In genomic region chr1:3683197-3683596, GRCh38 we compare ENCODE assay signal across 17 cellular contexts. TPM values are rescaled to one million over a fixed set of nuclear protein-coding genes. Genes with fewer than 3 reads are reported as not detected.
A peak's percentile ranks its signal among the peaks of the same experiment; 100 is the strongest.
DNase-seq lines count a peak whose midpoint lies in the region; ATAC-seq, FAIRE-seq and TF ChIP-seq lines count a peak whose summit lies in the region.
"Had no signal": no experiment of that assay in that cellular context is flagged by ENCODE, and none has a peak within 500 bp of the region (broad histone marks: within the 10 kb centered on the region; RNA-seq: fewer than 3 reads in every experiment).

No MANE protein-coding gene starts in this region.

- no peak overlapping the region for H3K56ac ChIP-seq in H1 (replicated peaks; ENCODE audit: insufficient read length, low read depth, low read length)

- no peak overlapping the region for H3K4ac ChIP-seq in H1 (replicated peaks; ENCODE audit: insufficient read length, low read depth, low read length)
- H3K4ac ChIP-seq in mesenchymal stem cell (ENCODE audit: low read depth in 1 of 2, low read length in 2 of 2), result no peak overlapping the region

- H3K36me3 ChIP-seq in HepG2 (replicated peaks in 1 of 2; ENCODE audit: control insufficient read depth in 1 of 2, insufficient read depth in 2 of 2, low read length in 2 of 2), result no peaks in the 10 kb centered on the region; a peak in 1 of 5 replicates
- no peaks in the 10 kb centered on the region for H3K36me3 ChIP-seq in right lobe of liver
- H3K36me3 ChIP-seq in H1 (ENCODE audit: control insufficient read depth in 2 of 4, insufficient read depth in 4 of 4, low read length in 3 of 4), result no peaks in the 10 kb centered on the region
- no peaks in the 10 kb centered on the region for H3K36me3 ChIP-seq in mesenchymal stem cell (ENCODE audit: control insufficient read depth in 1 of 2, insufficient read depth in 2 of 2, low read depth in 1 of 2, low read length in 2 of 2)
- H3K36me3 ChIP-seq: HAP-1 had no signal

- H3K23ac ChIP-seq in H1 (ENCODE audit: insufficient read length), result no peak overlapping the region
- H3K23ac ChIP-seq in mesenchymal stem cell (ENCODE audit: low read length in 2 of 2), result no peak overlapping the region

- H3K4me1 ChIP-seq in HepG2 (ENCODE audit: insufficient read depth, low read length) (no peaks in the 10 kb centered on the region), right lobe of liver (no peaks in the 10 kb centered on the region), H1 (replicated peaks in 1 of 4; ENCODE audit: control insufficient read depth in 3 of 4, insufficient read depth in 4 of 4, low read length in 3 of 4) (peaks cover 0 to 19% (median 12%) of the 10 kb centered on the region in 4 experiments; a peak in 6 of 7 replicates), mesenchymal stem cell (ENCODE audit: control insufficient read depth, insufficient read depth, low read depth, low read length) (peaks cover 7% of the 10 kb centered on the region)
- H3K4me1 ChIP-seq: HAP-1 had no signal

- H3K23me2 ChIP-seq in H1 (ENCODE audit: low read depth, low read length), result no peaks in the 10 kb centered on the region; the same call in 1 of the 2 replicates

- DNase-seq in HepG2 (ENCODE audit: low spot score), result no peak
- DNase-seq in right lobe of liver, result no peak
- DNase-seq in RWPE1 (ENCODE audit: low spot score), result no peak
- no peak for DNase-seq in H1 (ENCODE audit: low read depth in 1 of 2, low spot score in 2 of 2)
- no peak for DNase-seq in mesenchymal stem cell
- DNase-seq in SIG-M5 (lab: John Stamatoyannopoulos, UW), result no peak
- no peak for DNase-seq in NCI-H2171 treated with DMSO at 0.1 percent for 48 hours (lab: John Stamatoyannopoulos, UW)
- no peak for DNase-seq in activated CD8-positive, alpha-beta T cell treated with anti-CD3 and anti-CD28 coated beads for 36 hours
- DNase-seq: 8988T, AML-193, DMS79, GOT3, HFFc6 had no signal

- CTCF ChIA-PET in HepG2 (lab: Yijun Ruan, JAX; ENCODE audit: low intra/inter-chr PET ratio, low total read pairs) (no interaction called here), RWPE1 (lab: Yijun Ruan, JAX) (interaction anchor here (0.6 kb wide), 1 partner anchor 34 kb away, joined by 3 read pairs; no protein-coding TSS in a partner anchor), H1 (lab: Charles Lee; ENCODE audit: partially characterized antibody) (interaction anchor here (0.8 to 5.6 kb wide), 4 partner anchors 8 to 44 kb away, joined by 4 to 32 read pairs (median 6); no protein-coding TSS in a partner anchor)
- CTCF ChIA-PET in activated CD8-positive, alpha-beta T cell treated with anti-CD3 and anti-CD28 coated beads for 36 hours (lab: Charles Lee), result interaction anchor here (1.5 kb wide), 1 partner anchor 20 kb away, joined by 3 read pairs; no protein-coding TSS in a partner anchor

- FAIRE-seq in HepG2 (lab: Jason Lieb, UNC) (no peak), H1 (lab: Jason Lieb, UNC) (no peak)
- FAIRE-seq: GM12892 had no signal

- POLR2A ChIA-PET in HepG2 (lab: Yijun Ruan, JAX) (no interaction called here), RWPE1 (lab: Yijun Ruan, JAX; ENCODE audit: low non-redundant PET) (no interaction called here), H1 (lab: Charles Lee; ENCODE audit: partially characterized antibody) (interaction anchor here (1.4 kb wide), 1 partner anchor 51 kb away, joined by 3 read pairs; no protein-coding TSS in a partner anchor)
- POLR2A ChIA-PET in activated CD8-positive, alpha-beta T cell treated with anti-CD3 and anti-CD28 coated beads for 36 hours (lab: Charles Lee), result no interaction called here

- no TSS peak for BruUV-seq in HepG2 (replicated peaks; lab: Mats Ljungman, UMichigan)

- TF ChIP-seq RAD21 in HepG2 (CRISPR knock-in tag; IDR thresholded peaks at IDR 0.05), result no peak
- TF ChIP-seq RAD21 in H1 (IDR thresholded peaks at IDR 0.05 in 1 of 2, conservative IDR thresholded peaks at IDR 0.05 in 1 of 2; ENCODE audit: low read depth in 2 of 2, low read length in 2 of 2), result no peak

- peaks cover 2% of the 10 kb centered on the region for H3K4me1 Mint-ChIP-seq in activated CD8-positive, alpha-beta T cell treated with anti-CD3 and anti-CD28 coated beads for 36 hours (ENCODE audit: low read depth)

- H2AK5ac ChIP-seq in H1 (ENCODE audit: low read depth, low read length) (no peak overlapping the region), mesenchymal stem cell (ENCODE audit: low read length, severe bottlenecking) (no peak overlapping the region)

- H3K14ac ChIP-seq in H1 (ENCODE audit: insufficient read length) (no peak overlapping the region), mesenchymal stem cell (ENCODE audit: low read length in 2 of 2) (no peak overlapping the region)

- H4K8ac ChIP-seq in H1 (ENCODE audit: extremely low read depth, insufficient read depth, low read length) (no peak overlapping the region), mesenchymal stem cell (ENCODE audit: low read length) (no peak overlapping the region)

- H3K79me2 ChIP-seq in HepG2 (ENCODE audit: insufficient read depth, low read length) (no peaks in the 10 kb centered on the region), H1 (ENCODE audit: control insufficient read depth in 1 of 2, insufficient read depth in 2 of 2, low read length in 2 of 2) (no peaks in the 10 kb centered on the region)

- 100% methylated on average over 1 of the region's 1 CpG for WGBS in HepG2 (ENCODE audit: low lambda C conversion rate)
- WGBS in right lobe of liver (ENCODE audit: insufficient coverage, low coverage, low lambda C conversion rate, missing lambda C conversion rate), result no CpG with 5 or more reads among the region's 1 CpG
- WGBS in H1 (ENCODE audit: extremely low coverage in 1 of 2, insufficient coverage in 1 of 2, insufficient read length in 1 of 2, insufficient replicate concordance in 2 of 2, low coverage in 1 of 2, low lambda C conversion rate in 2 of 2, missing lambda C conversion rate in 1 of 2), 2 experiments, result 80% methylated on average over 1 of the region's 1 CpG; no CpG with 5 or more reads in 1 of the 2 experiments
- 69% methylated on average over 1 of the region's 1 CpG for whole genome bisulfite sequencing in mesenchymal stem cell

- ATAC-seq in HepG2 (no peak), right lobe of liver (no peak)
- ATAC-seq in activated CD8-positive, alpha-beta T cell treated with anti-CD3 and anti-CD28 coated beads for 36 hours, result no peak

- H2BK15ac ChIP-seq in H1 (ENCODE audit: low read length) (no peak overlapping the region), mesenchymal stem cell (ENCODE audit: low read depth, poor library complexity, severe bottlenecking) (no peak overlapping the region)

- H3K36me3 Mint-ChIP-seq in activated CD8-positive, alpha-beta T cell treated with anti-CD3 and anti-CD28 coated beads for 36 hours (ENCODE audit: low read depth), result no peaks in the 10 kb centered on the region
- H3K36me3 Mint-ChIP-seq: CD4-positive, alpha-beta memory T cell had no signal

- H2BK20ac ChIP-seq in H1 (ENCODE audit: low read length), result no peak overlapping the region

- in situ Hi-C loops in HepG2 (cut with HindIII; ENCODE audit: extremely low pct_ligation_motif_present, low pct_unique_long_range_greater_than_20kb), result no loop called here

- H3K4me3 Mint-ChIP-seq in activated CD8-positive, alpha-beta T cell treated with anti-CD3 and anti-CD28 coated beads for 36 hours, result no peak overlapping the region
- H3K4me3 Mint-ChIP-seq: CD4-positive, alpha-beta memory T cell; HFFc6 had no signal

- H4K20me1 ChIP-seq in HepG2 (ENCODE audit: insufficient read depth, low read length), result no peaks in the 10 kb centered on the region
- no peaks in the 10 kb centered on the region for H4K20me1 ChIP-seq in H1 (replicated peaks in 1 of 2; ENCODE audit: control insufficient read depth in 1 of 2, insufficient read depth in 2 of 2, low read length in 2 of 2)

- H2AFZ ChIP-seq in HepG2 (ENCODE audit: low read length) (no peak overlapping the region), H1 (ENCODE audit: low read length) (no peak overlapping the region), mesenchymal stem cell (ENCODE audit: low read depth, low read length) (no peak overlapping the region)

- no peak overlapping the region for H2BK120ac ChIP-seq in H1 (replicated peaks; ENCODE audit: low read depth, low read length)
- H2BK120ac ChIP-seq in mesenchymal stem cell (ENCODE audit: low read depth, low read length), result no peak overlapping the region

- no peak overlapping the region for H3K18ac ChIP-seq in H1 (ENCODE audit: extremely low read depth, low read length)
- no peak overlapping the region for H3K18ac ChIP-seq in mesenchymal stem cell (ENCODE audit: low read depth in 1 of 2, low read length in 2 of 2)

- no peak overlapping the region for H4K5ac ChIP-seq in H1 (ENCODE audit: insufficient read length, low read depth, low read length)

- H3K27me3 Mint-ChIP-seq in activated CD8-positive, alpha-beta T cell treated with anti-CD3 and anti-CD28 coated beads for 36 hours, result peaks cover 16% of the 10 kb centered on the region

- TF ChIP-seq EP300 in HepG2 (IDR thresholded peaks at IDR 0.05; ENCODE audit: low read depth in 2 of 2, low read length in 2 of 2), result no peak
- TF ChIP-seq EP300 in HepG2 (CRISPR knock-in tag; IDR thresholded peaks at IDR 0.05; ENCODE audit: borderline replicate concordance), result no peak
- no peak for TF ChIP-seq EP300 in H1 (IDR thresholded peaks at IDR 0.05; ENCODE audit: borderline replicate concordance in 1 of 2, low read depth in 2 of 2, low read length in 2 of 2)

- H3K27me3 ChIP-seq in HepG2 (ENCODE audit: control insufficient read depth in 1 of 2, insufficient read depth in 2 of 2, low read length in 2 of 2) (no peaks in the 10 kb centered on the region; a peak in 1 of 5 replicates), right lobe of liver (no peaks in the 10 kb centered on the region), H1 (replicated peaks in 1 of 4; ENCODE audit: control insufficient read depth in 3 of 4, extremely low read depth in 1 of 4, insufficient read depth in 3 of 4, low read length in 3 of 4) (peaks cover 0 to 8% (median 3%) of the 10 kb centered on the region in 4 experiments; a peak in 3 of 7 replicates), mesenchymal stem cell (ENCODE audit: control insufficient read depth in 1 of 2, insufficient read depth in 1 of 2, low read length in 2 of 2) (peaks cover 47 to 78% of the 10 kb centered on the region in 2 experiments)

- H3K79me1 ChIP-seq in H1 (ENCODE audit: low read depth, low read length), result no peaks in the 10 kb centered on the region
- H3K79me1 ChIP-seq in mesenchymal stem cell (replicated peaks; ENCODE audit: low read length, poor library complexity, severe bottlenecking), result no peaks in the 10 kb centered on the region

- no peak overlapping the region for H3K4me3 ChIP-seq in HepG2 (replicated peaks in 1 of 3; ENCODE audit: insufficient read depth in 1 of 3, low read depth in 2 of 3, low read length in 3 of 3)
- no peak overlapping the region for H3K4me3 ChIP-seq in right lobe of liver
- H3K4me3 ChIP-seq in H1 (ENCODE audit: extremely low read depth in 1 of 4, insufficient read depth in 2 of 4, low read depth in 3 of 4, low read length in 4 of 4), result no peak overlapping the region
- H3K4me3 ChIP-seq in mesenchymal stem cell (ENCODE audit: insufficient read depth in 1 of 2, low read depth in 1 of 2, low read length in 2 of 2), result no peak overlapping the region
- H3K4me3 ChIP-seq: HAP-1 had no signal

- H3K9me3 Mint-ChIP-seq in activated CD8-positive, alpha-beta T cell treated with anti-CD3 and anti-CD28 coated beads for 36 hours, result no peaks in the 10 kb centered on the region
- H3K9me3 Mint-ChIP-seq: HFFc6 had no signal

- TF ChIP-seq CTCF in HepG2 (CRISPR knock-in tag; IDR thresholded peaks at IDR 0.05) (no peak), right lobe of liver (IDR thresholded peaks at IDR 0.05) (no peak), RWPE1 (conservative IDR thresholded peaks at IDR 0.05; ENCODE audit: low read depth) (no peak), H1 (IDR thresholded peaks at IDR 0.05; ENCODE audit: control extremely low read depth in 1 of 3, insufficient read depth in 1 of 3, low read depth in 1 of 3, low read length in 3 of 3) (no peak)
- no peak for TF ChIP-seq CTCF in activated CD8-positive, alpha-beta T cell treated with anti-CD3 and anti-CD28 coated beads for 36 hours (IDR thresholded peaks at IDR 0.05)

- TF ChIP-seq POLR2A in HepG2 (IDR thresholded peaks at IDR 0.05; ENCODE audit: insufficient read depth in 1 of 2, low read depth in 2 of 2, low read length in 2 of 2) (no peak), right lobe of liver (IDR thresholded peaks at IDR 0.05) (no peak), H1 (IDR thresholded peaks at IDR 0.05; ENCODE audit: control extremely low read depth in 1 of 2, low read depth in 2 of 2, low read length in 2 of 2) (no peak)

- H2BK5ac ChIP-seq in H1 (ENCODE audit: low read depth, low read length) (no peak overlapping the region), mesenchymal stem cell (ENCODE audit: low read depth, low read length, poor library complexity, severe bottlenecking) (no peak overlapping the region)

- H2BK12ac ChIP-seq in H1 (ENCODE audit: low read depth, low read length) (no peak overlapping the region), mesenchymal stem cell (ENCODE audit: low read length in 2 of 2) (no peak overlapping the region)

- H3K27ac Mint-ChIP-seq in activated CD8-positive, alpha-beta T cell treated with anti-CD3 and anti-CD28 coated beads for 36 hours, result no peak overlapping the region
- H3K27ac Mint-ChIP-seq: HFFc6 had no signal

- H3K4me2 ChIP-seq in HepG2 (ENCODE audit: low read depth, low read length), result no peak overlapping the region
- no peak overlapping the region; a peak in 1 of 4 replicates for H3K4me2 ChIP-seq in H1 (ENCODE audit: insufficient read depth in 1 of 2, low read depth in 2 of 2, low read length in 2 of 2)
- no peak overlapping the region for H3K4me2 ChIP-seq in mesenchymal stem cell (ENCODE audit: low read length, poor library complexity, severe bottlenecking)

- H3K9me3 ChIP-seq in HepG2 (ENCODE audit: low read length), result no peaks in the 10 kb centered on the region
- no peaks in the 10 kb centered on the region for H3K9me3 ChIP-seq in right lobe of liver
- H3K9me3 ChIP-seq in H1 (ENCODE audit: insufficient read depth in 2 of 2, low read depth in 1 of 2, low read length in 1 of 2), result no peaks in the 10 kb centered on the region
- no peaks in the 10 kb centered on the region for H3K9me3 ChIP-seq in mesenchymal stem cell (ENCODE audit: control insufficient read depth, low read length)
- H3K9me3 ChIP-seq: HAP-1 had no signal

- H3K27ac ChIP-seq in HepG2 (ENCODE audit: extremely low read length, insufficient read depth, low read length), result no peak overlapping the region
- H3K27ac ChIP-seq in right lobe of liver, result no peak overlapping the region
- H3K27ac ChIP-seq in RWPE1, result peak overlapping the region; percentile 7; the same call in 1 of the 2 replicates
- no peak overlapping the region for H3K27ac ChIP-seq in H1 (ENCODE audit: low read depth, low read length)
- H3K27ac ChIP-seq in mesenchymal stem cell (ENCODE audit: low read length, poor library complexity, severe bottlenecking), result no peak overlapping the region
- H3K27ac ChIP-seq: C4-2B had no signal

- H4K91ac ChIP-seq in H1 (replicated peaks; ENCODE audit: insufficient read length, low read length) (no peak overlapping the region), mesenchymal stem cell (ENCODE audit: low read length) (no peak overlapping the region)

- no peak overlapping the region for H3K9ac ChIP-seq in HepG2 (ENCODE audit: insufficient read depth, low read depth, low read length)
- no peak overlapping the region for H3K9ac ChIP-seq in H1 (replicated peaks in 1 of 4; ENCODE audit: extremely low read depth in 1 of 4, low read depth in 3 of 4, low read length in 3 of 4)
- no peak overlapping the region for H3K9ac ChIP-seq in mesenchymal stem cell (ENCODE audit: low read length)

- intact Hi-C loops in HepG2 (cut with micrococcal nuclease; ENCODE audit: unreplicated experiment) (no loop called here), right lobe of liver (cut with DNase I) (no loop called here)
- intact Hi-C loops in activated CD8-positive, alpha-beta T cell treated with anti-CD3 and anti-CD28 coated beads for 36 hours (cut with micrococcal nuclease), result no loop called here

RNA-seq across cellular contexts. Expression of gene TP73, which starts 30.9 kb away (rescaled TPM):
- total RNA-seq in HepG2 (2016; rRNA removed; fragmentation: Illumina TruSeq; extraction: Trizol) (0.69 and 1.1 TPM in 2 replicates), right lobe of liver (1 to 10 TPM in 2 of 6 experiments, under 1 TPM in 4; 0.05 to 2.3 (median 0.32) TPM)
- total RNA-seq in HepG2 (2016; cell fraction: cytosol; rRNA removed; fragmentation: Illumina TruSeq; extraction: Trizol; ENCODE audit: low read depth), result 0.35 and 0.51 TPM in 2 replicates
- total RNA-seq in HepG2 (2016; cell fraction: insoluble cytoplasmic fraction; rRNA removed; fragmentation: Illumina TruSeq; extraction: Trizol), result 0.39 and 1.1 TPM in 2 replicates
- 1.3 and 1.4 TPM in 2 replicates for total RNA-seq in HepG2 (2016; cell fraction: membrane; rRNA removed; fragmentation: Illumina TruSeq; extraction: Trizol)
- 1.7 and 2.1 TPM in 2 replicates for total RNA-seq in HepG2 (2016; cell fraction: nucleus; rRNA removed; fragmentation: Illumina TruSeq; extraction: Trizol)
- polyA plus RNA-seq in HepG2 (2011; rRNA removed) (0.49 and 0.59 TPM in 2 replicates), H1 (2011; rRNA removed) (2.6 and 4.2 TPM in 2 replicates)
- 0.10 and 0.28 TPM in 2 replicates for polyA plus RNA-seq in HepG2 (2011; cell fraction: cytosol; rRNA removed)
- polyA plus RNA-seq in HepG2 (2011; cell fraction: nucleus; rRNA removed), result 1.8 and 3.5 TPM in 2 replicates
- polyA plus RNA-seq in HepG2 (2012), result 0.37 and 0.74 TPM in 2 replicates
- 0.45 and 0.53 TPM in 2 replicates for polyA plus RNA-seq in HepG2 (2016; cell fraction: cytosol; fragmentation: Illumina TruSeq; extraction: Trizol; ENCODE audit: low read depth)
- 1.5 and 1.9 TPM in 2 replicates for polyA plus RNA-seq in HepG2 (2016; cell fraction: insoluble cytoplasmic fraction; fragmentation: Illumina TruSeq; extraction: Trizol; ENCODE audit: low read depth)
- 0.93 and 1.4 TPM in 2 replicates for polyA plus RNA-seq in HepG2 (2016; cell fraction: membrane; fragmentation: Illumina TruSeq; extraction: Trizol; ENCODE audit: low read depth)
- polyA plus RNA-seq in HepG2 (2016; cell fraction: nucleus; fragmentation: Illumina TruSeq; extraction: Trizol; ENCODE audit: insufficient read depth, low read depth), result 3.4 and 3.9 TPM in 2 replicates
- 0.48 TPM in 1 of 2 replicates, not detected in the other for polyA minus RNA-seq in HepG2 (2011; rRNA and poly(A)+ RNA removed; ENCODE audit: low replicate concordance)
- polyA minus RNA-seq in HepG2 (2011; cell fraction: cytosol; rRNA and poly(A)+ RNA removed), result 0.30 and 0.62 TPM in 2 replicates
- 0.99 and 1.2 TPM in 2 replicates for polyA minus RNA-seq in HepG2 (2011; cell fraction: nucleus; rRNA and poly(A)+ RNA removed)
- total RNA-seq in H1 (2021; fragmentation: NEBNext Ultra II Directional; extraction: Animal tissue kit (Norgen Biotek cat#: 25700)), result 2.9 and 3.1 TPM in 2 replicates
- polyA plus RNA-seq in H1 (2011; cell fraction: cytosol; rRNA removed), result 1.3 TPM
- 8.4 TPM for polyA plus RNA-seq in H1 (2011; cell fraction: nucleus; rRNA removed)
- polyA plus RNA-seq in H1 (2012, experiment 1 of 2), result 1.2 to 3.8 TPM (median 2.8 TPM) in 4 replicates
- 1.3 TPM for polyA plus RNA-seq in H1 (2012, experiment 2 of 2)
- 2.1 TPM for polyA plus RNA-seq in H1 (2013, experiment 1 of 2)
- polyA plus RNA-seq in H1 (2013, experiment 2 of 2), result 2.3 TPM
- 1.9 and 3.5 TPM in 2 replicates for polyA minus RNA-seq in H1 (2011; rRNA and poly(A)+ RNA removed)
- polyA minus RNA-seq in H1 (2011; cell fraction: cytosol; rRNA and poly(A)+ RNA removed), result 3.4 TPM
- polyA minus RNA-seq in H1 (2011; cell fraction: nucleus; rRNA and poly(A)+ RNA removed), result 6.7 TPM
- 0.01 TPM for polyA plus RNA-seq in mesenchymal stem cell (2013, experiment 1 of 2)
- 0.01 TPM for polyA plus RNA-seq in mesenchymal stem cell (2013, experiment 2 of 2)
- under 1 TPM; 0.60 to 0.68 TPM for total RNA-seq in activated CD8-positive, alpha-beta T cell treated with anti-CD3 and anti-CD28 coated beads for 36 hours
- total RNA-seq: HFFc6 had no signal

RNA-seq across cellular contexts. Expression of gene WRAP73, which starts 33.3 kb away (rescaled TPM):
- total RNA-seq in HepG2 (2016; rRNA removed; fragmentation: Illumina TruSeq; extraction: Trizol), result 18.1 and 21.0 TPM in 2 replicates
- 5.0 and 5.8 TPM in 2 replicates for total RNA-seq in HepG2 (2016; cell fraction: cytosol; rRNA removed; fragmentation: Illumina TruSeq; extraction: Trizol; ENCODE audit: low read depth)
- total RNA-seq in HepG2 (2016; cell fraction: insoluble cytoplasmic fraction; rRNA removed; fragmentation: Illumina TruSeq; extraction: Trizol), result 20.2 and 20.3 TPM in 2 replicates
- total RNA-seq in HepG2 (2016; cell fraction: membrane; rRNA removed; fragmentation: Illumina TruSeq; extraction: Trizol), result 8.8 and 10.8 TPM in 2 replicates
- total RNA-seq in HepG2 (2016; cell fraction: nucleus; rRNA removed; fragmentation: Illumina TruSeq; extraction: Trizol), result 14.3 and 17.1 TPM in 2 replicates
- polyA plus RNA-seq in HepG2 (2011; rRNA removed), result 40.4 and 44.1 TPM in 2 replicates
- 27.5 and 35.0 TPM in 2 replicates for polyA plus RNA-seq in HepG2 (2011; cell fraction: cytosol; rRNA removed)
- polyA plus RNA-seq in HepG2 (2011; cell fraction: nucleus; rRNA removed), result 78.4 and 79.9 TPM in 2 replicates
- 12.9 and 18.3 TPM in 2 replicates for polyA plus RNA-seq in HepG2 (2012)
- 5.5 TPM in 2 replicates for polyA plus RNA-seq in HepG2 (2016; cell fraction: cytosol; fragmentation: Illumina TruSeq; extraction: Trizol; ENCODE audit: low read depth)
- polyA plus RNA-seq in HepG2 (2016; cell fraction: insoluble cytoplasmic fraction; fragmentation: Illumina TruSeq; extraction: Trizol; ENCODE audit: low read depth), result 19.4 and 25.1 TPM in 2 replicates
- polyA plus RNA-seq in HepG2 (2016; cell fraction: membrane; fragmentation: Illumina TruSeq; extraction: Trizol; ENCODE audit: low read depth), result 6.3 and 7.2 TPM in 2 replicates
- polyA plus RNA-seq in HepG2 (2016; cell fraction: nucleus; fragmentation: Illumina TruSeq; extraction: Trizol; ENCODE audit: insufficient read depth, low read depth), result 41.4 and 53.5 TPM in 2 replicates
- 43.7 and 46.5 TPM in 2 replicates for polyA minus RNA-seq in HepG2 (2011; rRNA and poly(A)+ RNA removed; ENCODE audit: low replicate concordance)
- 11.9 and 16.4 TPM in 2 replicates for polyA minus RNA-seq in HepG2 (2011; cell fraction: cytosol; rRNA and poly(A)+ RNA removed)
- polyA minus RNA-seq in HepG2 (2011; cell fraction: nucleus; rRNA and poly(A)+ RNA removed), result 18.4 and 19.5 TPM in 2 replicates
- total RNA-seq in right lobe of liver, result 1 to 10 TPM; 5.6 to 9.1 (median 7.1) TPM
- total RNA-seq in H1 (2021; fragmentation: NEBNext Ultra II Directional; extraction: Animal tissue kit (Norgen Biotek cat#: 25700)), result 29.7 and 30.3 TPM in 2 replicates
- polyA plus RNA-seq in H1 (2011; rRNA removed), result 50.7 and 66.4 TPM in 2 replicates
- 54.2 TPM for polyA plus RNA-seq in H1 (2011; cell fraction: cytosol; rRNA removed)
- polyA plus RNA-seq in H1 (2011; cell fraction: nucleus; rRNA removed), result 183 TPM
- polyA plus RNA-seq in H1 (2012, experiment 1 of 2), result 29.1 to 37.1 TPM (median 32.3 TPM) in 4 replicates
- 26.5 TPM for polyA plus RNA-seq in H1 (2012, experiment 2 of 2)
- 23.2 TPM for polyA plus RNA-seq in H1 (2013, experiment 1 of 2)
- 21.4 TPM for polyA plus RNA-seq in H1 (2013, experiment 2 of 2)
- polyA minus RNA-seq in H1 (2011; rRNA and poly(A)+ RNA removed), result 32.3 and 34.3 TPM in 2 replicates
- 25.3 TPM for polyA minus RNA-seq in H1 (2011; cell fraction: cytosol; rRNA and poly(A)+ RNA removed)
- polyA minus RNA-seq in H1 (2011; cell fraction: nucleus; rRNA and poly(A)+ RNA removed), result 44.8 TPM
- polyA plus RNA-seq in mesenchymal stem cell (2013, experiment 1 of 2), result 14.3 TPM
- 13.8 TPM for polyA plus RNA-seq in mesenchymal stem cell (2013, experiment 2 of 2)
- 10 to 100 TPM; 34.2 to 35.4 TPM for total RNA-seq in activated CD8-positive, alpha-beta T cell treated with anti-CD3 and anti-CD28 coated beads for 36 hours

RNA-seq across cellular contexts. Expression of gene TPRG1L, which starts 58.4 kb away (rescaled TPM):
- total RNA-seq in HepG2 (2016; rRNA removed; fragmentation: Illumina TruSeq; extraction: Trizol) (21.3 and 31.7 TPM in 2 replicates), right lobe of liver (10 to 100 TPM; 42.5 to 54.6 (median 53.4) TPM)
- 5.7 and 6.3 TPM in 2 replicates for total RNA-seq in HepG2 (2016; cell fraction: cytosol; rRNA removed; fragmentation: Illumina TruSeq; extraction: Trizol; ENCODE audit: low read depth)
- total RNA-seq in HepG2 (2016; cell fraction: insoluble cytoplasmic fraction; rRNA removed; fragmentation: Illumina TruSeq; extraction: Trizol), result 20.0 and 34.6 TPM in 2 replicates
- total RNA-seq in HepG2 (2016; cell fraction: membrane; rRNA removed; fragmentation: Illumina TruSeq; extraction: Trizol), result 26.8 and 28.4 TPM in 2 replicates
- total RNA-seq in HepG2 (2016; cell fraction: nucleus; rRNA removed; fragmentation: Illumina TruSeq; extraction: Trizol), result 13.9 and 17.8 TPM in 2 replicates
- polyA plus RNA-seq in HepG2 (2011; rRNA removed) (37.4 and 44.3 TPM in 2 replicates), H1 (2011; rRNA removed) (19.8 and 22.3 TPM in 2 replicates)
- polyA plus RNA-seq in HepG2 (2011; cell fraction: cytosol; rRNA removed), result 39.8 and 48.5 TPM in 2 replicates
- polyA plus RNA-seq in HepG2 (2011; cell fraction: nucleus; rRNA removed), result 18.5 and 21.7 TPM in 2 replicates
- 32.1 and 36.9 TPM in 2 replicates for polyA plus RNA-seq in HepG2 (2012)
- polyA plus RNA-seq in HepG2 (2016; cell fraction: cytosol; fragmentation: Illumina TruSeq; extraction: Trizol; ENCODE audit: low read depth), result 9.7 and 10.7 TPM in 2 replicates
- polyA plus RNA-seq in HepG2 (2016; cell fraction: insoluble cytoplasmic fraction; fragmentation: Illumina TruSeq; extraction: Trizol; ENCODE audit: low read depth), result 66.4 and 67.1 TPM in 2 replicates
- 27.9 and 28.2 TPM in 2 replicates for polyA plus RNA-seq in HepG2 (2016; cell fraction: membrane; fragmentation: Illumina TruSeq; extraction: Trizol; ENCODE audit: low read depth)
- 42.7 TPM in 2 replicates for polyA plus RNA-seq in HepG2 (2016; cell fraction: nucleus; fragmentation: Illumina TruSeq; extraction: Trizol; ENCODE audit: insufficient read depth, low read depth)
- 33.6 and 37.3 TPM in 2 replicates for polyA minus RNA-seq in HepG2 (2011; rRNA and poly(A)+ RNA removed; ENCODE audit: low replicate concordance)
- polyA minus RNA-seq in HepG2 (2011; cell fraction: cytosol; rRNA and poly(A)+ RNA removed), result 24.6 and 30.2 TPM in 2 replicates
- 8.0 and 10.2 TPM in 2 replicates for polyA minus RNA-seq in HepG2 (2011; cell fraction: nucleus; rRNA and poly(A)+ RNA removed)
- 21.7 and 22.2 TPM in 2 replicates for total RNA-seq in H1 (2021; fragmentation: NEBNext Ultra II Directional; extraction: Animal tissue kit (Norgen Biotek cat#: 25700))
- 21.1 TPM for polyA plus RNA-seq in H1 (2011; cell fraction: cytosol; rRNA removed)
- 10.8 TPM for polyA plus RNA-seq in H1 (2011; cell fraction: nucleus; rRNA removed)
- 17.4 to 21.5 TPM (median 21.1 TPM) in 4 replicates for polyA plus RNA-seq in H1 (2012, experiment 1 of 2)
- polyA plus RNA-seq in H1 (2012, experiment 2 of 2), result 23.7 TPM
- 13.6 TPM for polyA plus RNA-seq in H1 (2013, experiment 1 of 2)
- 13.7 TPM for polyA plus RNA-seq in H1 (2013, experiment 2 of 2)
- 15.2 and 19.2 TPM in 2 replicates for polyA minus RNA-seq in H1 (2011; rRNA and poly(A)+ RNA removed)
- 15.5 TPM for polyA minus RNA-seq in H1 (2011; cell fraction: cytosol; rRNA and poly(A)+ RNA removed)
- polyA minus RNA-seq in H1 (2011; cell fraction: nucleus; rRNA and poly(A)+ RNA removed), result 6.6 TPM
- polyA plus RNA-seq in mesenchymal stem cell (2013, experiment 1 of 2), result 46.4 TPM
- 47.7 TPM for polyA plus RNA-seq in mesenchymal stem cell (2013, experiment 2 of 2)
- 1 to 10 TPM; 6.1 to 6.2 TPM for total RNA-seq in activated CD8-positive, alpha-beta T cell treated with anti-CD3 and anti-CD28 coated beads for 36 hours

Comparison
In these comparisons a context has a peak if more than half of its experiments do, and no peak if none do; other contexts are left out.
1. Of the 41 proteins assayed by ChIP-seq in both HepG2 and H1: peak only in HepG2: none; only in H1: KDM1A; in both: none; in neither: 39; mixed calls (peak in some experiments, not most) for 1.